9 cellular contexts compared by ENCODE assay signal in genomic region chr12:18158774-18159557, GRCh38.
DNase-seq lines count a peak whose midpoint lies in the region; ATAC-seq, FAIRE-seq and TF ChIP-seq lines count a peak whose summit lies in the region.
"Had no signal": no experiment of that assay in that cellular context is flagged by ENCODE, and none has a peak within 500 bp of the region (broad histone marks: within the 10 kb centered on the region; RNA-seq: fewer than 3 reads in every experiment).

No MANE protein-coding gene starts in this region.

- ATAC-seq in HG03342 (IDR thresholded peaks at IDR 0.05; ENCODE audit: unreplicated experiment) = peak; percentile 74
- ATAC-seq: T-cell had no signal

- TF ChIP-seq CTCF in VCaP (conservative IDR thresholded peaks at IDR 0.05) = peak; percentile 92

- in situ Hi-C loops in G401 (cut with HindIII; ENCODE audit: low sequenced_read_pairs) = no loop called here

- FAIRE-seq in urothelium cell line (lab: Jason Lieb, UNC) = no peak

- DNase-seq in Ammon's horn (ENCODE audit: low spot score) (peak; percentile 12), G401 (ENCODE audit: low spot score) (peak; percentile 13), iPS DF 4.7 (ENCODE audit: extremely low read depth, low spot score) (peak; percentile 36), urothelium cell line (ENCODE audit: low spot score) (peak; percentile 35), mesenteric fat pad (ENCODE audit: low spot score) (no peak), NCI-H446 treated with DMSO at 0.1 percent for 48 hours (lab: John Stamatoyannopoulos, UW) (no peak)

- no peak overlapping the region for H3K27ac ChIP-seq in VCaP

Comparison
In these comparisons a context has a peak if more than half of its experiments do, and no peak if none do; other contexts are left out.
1. DNase-seq: peak in Ammon's horn (single experiment), G401 (single experiment), iPS DF 4.7 (single experiment) and urothelium cell line (single experiment); none in mesenteric fat pad (single experiment) and NCI-H446 treated with DMSO at 0.1 percent for 48 hours (single experiment).